In the genomic region with DNA sequence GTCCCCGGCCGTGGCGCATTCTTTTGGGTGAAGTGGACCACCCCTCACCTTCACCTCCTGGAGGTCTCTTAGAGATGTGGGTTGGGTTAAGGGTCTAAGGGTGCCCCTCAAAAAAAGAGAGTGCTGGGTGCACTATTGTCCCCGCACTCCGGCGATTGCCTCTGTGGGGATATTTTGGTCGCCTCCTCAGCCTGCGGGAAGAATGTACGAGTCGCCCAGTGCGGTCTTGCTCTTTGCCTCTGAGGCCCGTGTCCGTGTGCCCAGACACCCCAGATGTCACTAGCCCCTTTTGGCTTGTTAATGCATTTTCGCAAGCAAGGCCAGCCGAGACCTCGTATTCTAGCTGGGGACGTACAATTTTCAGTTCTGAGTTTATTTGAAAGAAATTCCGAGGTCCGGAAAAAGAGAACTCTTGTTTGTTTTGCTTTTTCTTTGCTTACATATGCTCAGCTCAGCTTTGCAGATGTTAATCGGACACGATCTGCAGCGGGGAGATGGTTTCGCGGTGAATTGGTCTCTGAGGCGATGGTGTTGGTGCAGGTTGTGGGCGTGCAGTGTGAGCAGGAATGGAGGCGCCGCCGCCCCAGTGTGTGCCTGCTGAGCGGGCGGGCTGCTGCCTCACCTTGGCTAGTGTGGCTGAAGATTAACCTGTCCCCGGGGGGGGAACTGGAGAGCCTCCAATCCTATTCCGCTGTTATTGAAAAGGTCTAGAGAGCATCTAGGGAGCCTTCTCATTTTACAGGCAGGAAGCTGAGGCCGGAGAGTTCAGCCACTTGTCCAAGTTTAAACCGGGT, we compare ENCODE assay signal across 8 cellular contexts. TPM values are rescaled to one million over a fixed set of nuclear protein-coding genes. Genes with fewer than 3 reads are reported as not detected.
DNase-seq lines count a peak whose midpoint lies in the region; ATAC-seq and TF ChIP-seq lines count a peak whose summit lies in the region.

No MANE protein-coding gene starts in this region.

- peaks cover 0 to 32% (median 26%) of the 10 kb centered on the region in 4 donors for H3K4me1 ChIP-seq in tibial artery

- H3K27ac ChIP-seq in tibial artery, result peak overlapping the region; percentile 85 to 93

- peaks cover 18% of the 10 kb centered on the region for H3K36me3 Mint-ChIP-seq in osteocyte (ENCODE audit: unreplicated experiment)

- H3K4me1 Mint-ChIP-seq in osteocyte (ENCODE audit: unreplicated experiment), result peaks cover 32% of the 10 kb centered on the region

- no peaks in the 10 kb centered on the region for H3K9me3 ChIP-seq in tibial artery

- peaks cover 1% of the 10 kb centered on the region for H3K36me3 ChIP-seq in GM06990 (ENCODE audit: control insufficient read depth, insufficient read depth, low read length)
- H3K36me3 ChIP-seq in tibial artery, result peaks cover 0 to 4% (median 0%) of the 10 kb centered on the region in 3 donors

- H3K27me3 Mint-ChIP-seq in osteocyte (ENCODE audit: unreplicated experiment), result no peaks in the 10 kb centered on the region

- DNase-seq in GM06990 (ENCODE audit: extremely low read depth, insufficient read length) (peak; percentile 45), NCI-H510A treated with DMSO at 0.1 percent for 48 hours (lab: John Stamatoyannopoulos, UW) (peak; percentile 58), activated T-helper 1 cell treated with Interleukin-2 at 50 U/mL for 16 hours (ENCODE audit: low read depth) (peak; percentile 61), foreskin fibroblast (peak; percentile 39 to 70), osteocyte (ENCODE audit: extremely low spot score, unreplicated experiment) (no peak), tibial artery (peak; percentile 41 to 75), MV-4-11 (lab: John Stamatoyannopoulos, UW) (no peak)

- peak overlapping the region; percentile 75 for H3K4me3 ChIP-seq in GM06990 (replicated peaks; ENCODE audit: low read depth, low read length)
- H3K4me3 ChIP-seq in foreskin fibroblast (ENCODE audit: low read depth in 1 of 2, low read length in 2 of 2), result peak overlapping the region; percentile 66 to 67
- H3K4me3 ChIP-seq in tibial artery, result peak overlapping the region; percentile 82 to 91

- no peaks in the 10 kb centered on the region for H3K27me3 ChIP-seq in GM06990 (replicated peaks; ENCODE audit: control insufficient read depth, insufficient read depth, low read length)
- no peaks in the 10 kb centered on the region for H3K27me3 ChIP-seq in tibial artery

- H3K27ac Mint-ChIP-seq in osteocyte (ENCODE audit: unreplicated experiment), result peak overlapping the region; percentile 86

- no peak for TF ChIP-seq CTCF in GM06990 (IDR thresholded peaks at IDR 0.05; ENCODE audit: insufficient read depth, low read length, poor library complexity, severe bottlenecking)
- no peak for TF ChIP-seq CTCF in foreskin fibroblast (IDR thresholded peaks at IDR 0.05; ENCODE audit: low read depth, low read length)
- no peak for TF ChIP-seq CTCF in osteocyte (IDR thresholded peaks at IDR 0.05)
- TF ChIP-seq CTCF in tibial artery (IDR thresholded peaks at IDR 0.05), result no peak

- peak; percentile 38 for ATAC-seq in HG02642 (IDR thresholded peaks at IDR 0.05; ENCODE audit: poor library complexity, unreplicated experiment)

- H3K4me3 Mint-ChIP-seq in osteocyte (ENCODE audit: unreplicated experiment), result peak overlapping the region; percentile 95

- H3K9me3 Mint-ChIP-seq in osteocyte (ENCODE audit: unreplicated experiment), result no peaks in the 10 kb centered on the region

- intact Hi-C loops in tibial artery (cut with DNase I; ENCODE audit: low total_unique reads), result loop anchor here (5.0 to 10.0 kb wide), 4 partner anchors 46 to 256 kb away; no protein-coding TSS in a partner anchor

RNA-seq across cellular contexts. Expression of a gene that starts 1.4 kb away (rescaled TPM):
- total RNA-seq in osteocyte, result 63.1 and 68.2 TPM in 2 replicates

Comparison
In these comparisons a context has a peak if more than half of its experiments do, and no peak if none do; other contexts are left out.
1. DNase-seq: peak in GM06990 (single experiment), NCI-H510A treated with DMSO at 0.1 percent for 48 hours (single experiment), activated T-helper 1 cell treated with Interleukin-2 at 50 U/mL for 16 hours (single experiment), foreskin fibroblast (2 of 2) and tibial artery (2 of 2); none in osteocyte (single experiment) and MV-4-11 (single experiment).
2. Peak in every context shown above with its lines, with median percentiles within 50 percentile points of each other: H3K4me3 ChIP-seq.